ENCODE assay signal across 8 cellular contexts in genomic region chrX:50747471-50747900, GRCh38.
A peak's percentile ranks its signal among the peaks of the same experiment; 100 is the strongest.
DNase-seq lines count a peak whose midpoint lies in the region; ATAC-seq and TF ChIP-seq lines count a peak whose summit lies in the region.

No MANE protein-coding gene starts in this region.

- WGBS in lung, 2 donors, result 47 to 100% methylated on average over 1 of the region's 1 CpG

- peak; percentile 55 to 65 for TF ChIP-seq CTCF in Caco-2 (IDR thresholded peaks at IDR 0.05; ENCODE audit: insufficient read depth in 1 of 2, low read depth in 1 of 2, low read length in 1 of 2, severe bottlenecking in 1 of 2, unreplicated experiment in 1 of 2)
- TF ChIP-seq CTCF in astrocyte of the cerebellum (IDR thresholded peaks at IDR 0.05; ENCODE audit: low read depth, low read length, missing control alignments), result peak; percentile 72
- TF ChIP-seq CTCF in lung (IDR thresholded peaks at IDR 0.05; ENCODE audit: control extremely low read depth, extremely low read depth), result peak; percentile 34

- peaks cover 6% of the 10 kb centered on the region for H3K36me3 Mint-ChIP-seq in Caco-2 (ENCODE audit: insufficient read depth, unreplicated experiment)

- no TSS peak for BruUV-seq in Caco-2 (replicated peaks; lab: Mats Ljungman, UMichigan)

- ATAC-seq in HG03354 (IDR thresholded peaks at IDR 0.05; ENCODE audit: poor library complexity, severe bottlenecking, unreplicated experiment) (peak; percentile 58), lung (ENCODE audit: insufficient read depth, low FRiP score) (peak; percentile 53), GM19324 (IDR thresholded peaks at IDR 0.05; ENCODE audit: low FRiP score, unreplicated experiment) (no peak), GM18498 (IDR thresholded peaks at IDR 0.05; ENCODE audit: unreplicated experiment) (no peak)

- in situ Hi-C loops in astrocyte of the cerebellum (cut with HindIII; ENCODE audit: low sequenced_read_pairs), result loop anchor here (5.0 kb wide), 1 partner anchor 55 kb away; no protein-coding TSS in a partner anchor

- POLR2A ChIA-PET in Caco-2 (lab: Charles Lee), result no interaction called here

- H3K27me3 ChIP-seq in Caco-2 (replicated peaks; ENCODE audit: control insufficient read depth, insufficient read depth, low read length), result no peaks in the 10 kb centered on the region
- no peaks in the 10 kb centered on the region for H3K27me3 ChIP-seq in lung (ENCODE audit: control insufficient read depth, insufficient read depth)

- H3K4me3 Mint-ChIP-seq in Caco-2 (ENCODE audit: unreplicated experiment), result no peak overlapping the region

- peaks cover 8% of the 10 kb centered on the region for H3K27me3 Mint-ChIP-seq in Caco-2 (ENCODE audit: insufficient read depth, unreplicated experiment)

- H3K4me3 ChIP-seq in Caco-2 (ENCODE audit: low read depth, low read length), result no peak overlapping the region
- H3K4me3 ChIP-seq in astrocyte of the cerebellum (ENCODE audit: low read depth, low read length), result no peak overlapping the region
- no peak overlapping the region for H3K4me3 ChIP-seq in lung

- DNase-seq in Caco-2, result peak in 1 of 2 experiments; percentile 25
- DNase-seq in astrocyte of the cerebellum (ENCODE audit: low read depth), result no peak
- no peak for DNase-seq in lung (ENCODE audit: low spot score)
- no peak for DNase-seq in epidermal melanocyte (ENCODE audit: insufficient read length, low spot score)
- DNase-seq in activated T-cell treated with anti-CD3 and anti-CD28 coated beads, Interleukin-2, amount 50 U/mL, for 1 hour, result no peak

- H3K9me3 Mint-ChIP-seq in Caco-2 (ENCODE audit: unreplicated experiment), result no peaks in the 10 kb centered on the region

- intact Hi-C loops in Caco-2 (cut with micrococcal nuclease; ENCODE audit: unreplicated experiment), result loop anchor here (1.0 to 5.0 kb wide), 4 partner anchors 55 to 300 kb away; no protein-coding TSS in a partner anchor

- H3K27ac Mint-ChIP-seq in Caco-2 (ENCODE audit: unreplicated experiment), result no peak overlapping the region

- CTCF ChIA-PET in Caco-2 (lab: Charles Lee), result interaction anchor here (0.9 kb wide), 2 partner anchors 241 to 301 kb away, joined by 3 read pairs; no protein-coding TSS in a partner anchor

- no peaks in the 10 kb centered on the region for H3K36me3 ChIP-seq in Caco-2 (ENCODE audit: control insufficient read depth, insufficient read depth, low read length)
- no peaks in the 10 kb centered on the region for H3K36me3 ChIP-seq in lung (ENCODE audit: control insufficient read depth in 2 of 2, insufficient read depth in 2 of 2, low read length in 2 of 2)

- no peaks in the 10 kb centered on the region for H3K4me1 Mint-ChIP-seq in Caco-2 (ENCODE audit: low read depth, unreplicated experiment)

- H3K9me3 ChIP-seq in Caco-2 (no peaks in the 10 kb centered on the region), lung (ENCODE audit: control insufficient read depth in 2 of 2, insufficient read depth in 1 of 2, low read length in 1 of 2) (no peaks in the 10 kb centered on the region)

- H3K27ac ChIP-seq in lung (ENCODE audit: low read depth in 1 of 2, low read length in 1 of 2), result no peak overlapping the region

- H3K4me1 ChIP-seq in Caco-2 (no peaks in the 10 kb centered on the region), lung (ENCODE audit: control insufficient read depth in 2 of 2, insufficient read depth in 2 of 2, low read length in 2 of 2) (no peaks in the 10 kb centered on the region)

Comparison
In these comparisons a context has a peak if more than half of its experiments do, and no peak if none do; other contexts are left out.
1. ATAC-seq: peak in HG03354 (single experiment) and lung (single experiment); none in GM19324 (single experiment) and GM18498 (single experiment).
2. Peak in every context shown above with its lines, with median percentiles within 50 percentile points of each other: CTCF ChIP-seq.